8 cellular contexts compared by ENCODE assay signal in genomic region chr19:1027020-1027952, GRCh38. TPM values are rescaled to one million over a fixed set of nuclear protein-coding genes. Genes with fewer than 3 reads are reported as not detected.
DNase-seq lines count a peak whose midpoint lies in the region; ATAC-seq, FAIRE-seq and TF ChIP-seq lines count a peak whose summit lies in the region.

No MANE protein-coding gene starts in this region.

- DNase-seq in Calu3 (peak; percentile 24), left cardiac atrium (no peak), sigmoid colon (no peak), HEK293T (ENCODE audit: extremely low spot score) (no peak), D721Med (ENCODE audit: insufficient read length, low spot score) (no peak)
- DNase-seq in activated naive CD4-positive, alpha-beta T cell treated with anti-CD3 and anti-CD28 coated beads for 36 hours = peak; percentile 47

- H3K27ac ChIP-seq in HUES64 (ENCODE audit: low read depth, low read length) = peak overlapping the region; percentile 91
- peak overlapping the region; percentile 95 to 100 (median 98) for H3K27ac ChIP-seq in sigmoid colon

- no peak for FAIRE-seq in D721Med (lab: Jason Lieb, UNC)

- peak overlapping the region; percentile 81 for H3K4me3 Mint-ChIP-seq in Calu3 (ENCODE audit: low read depth, unreplicated experiment)
- H3K4me3 Mint-ChIP-seq in activated naive CD4-positive, alpha-beta T cell treated with anti-CD3 and anti-CD28 coated beads for 36 hours = peak overlapping the region; percentile 89

- CTCF ChIA-PET in Calu3 (lab: Charles Lee) = interaction anchor here (0.6 to 1.0 kb wide), 2 partner anchors 52 to 77 kb away, joined by 5 to 7 read pairs; partner anchors contain the start of gene GPX4
- CTCF ChIA-PET in activated naive CD4-positive, alpha-beta T cell treated with anti-CD3 and anti-CD28 coated beads for 36 hours (lab: Charles Lee) = interaction anchor here (0.6 to 1.4 kb wide), 3 partner anchors 72 to 957 kb away, joined by 3 to 6 read pairs (median 4); no protein-coding TSS in a partner anchor
- CTCF ChIA-PET in HEK293T (lab: Yijun Ruan, JAX) = no interaction called here

- 2% methylated on average over 35 of the region's 36 CpGs for WGBS in HUES64
- 1 to 2% methylated on average over 36 of the region's 36 CpGs for WGBS in sigmoid colon, 2 donors

- H3K9me3 Mint-ChIP-seq in Calu3 (ENCODE audit: low read depth, unreplicated experiment) = no peaks in the 10 kb centered on the region
- H3K9me3 Mint-ChIP-seq in activated naive CD4-positive, alpha-beta T cell treated with anti-CD3 and anti-CD28 coated beads for 36 hours = no peaks in the 10 kb centered on the region

- TF ChIP-seq EP300 in sigmoid colon (IDR thresholded peaks at IDR 0.05) = no peak

- intact Hi-C loops in Calu3 (cut with micrococcal nuclease; ENCODE audit: unreplicated experiment) (no loop called here), left cardiac atrium (cut with DNase I) (loop anchor here in 1 of 2 donors (5.0 kb wide), 1 partner anchor 75 kb away; the partner anchor contains the start of gene GPX4), sigmoid colon (cut with DNase I) (loop anchor here (5.0 kb wide), 1 partner anchor 70 kb away; the partner anchor contains the start of gene POLR2E)
- intact Hi-C loops in activated naive CD4-positive, alpha-beta T cell treated with anti-CD3 and anti-CD28 coated beads for 36 hours (cut with micrococcal nuclease) = loop anchor here (10.0 kb wide), 1 partner anchor 378 kb away; the partner anchor contains the start of genes DAZAP1 and GAMT

- POLR2A ChIA-PET in HEK293T (lab: Yijun Ruan, JAX) = interaction anchor here (0.7 to 3.7 kb wide), 6 partner anchors 13 to 242 kb away, joined by 3 to 29 read pairs (median 4); partner anchors contain the start of genes ABCA7, CIRBP and WDR18

- H3K4me1 ChIP-seq in HUES64 (ENCODE audit: insufficient read depth, low read length) = no peaks in the 10 kb centered on the region
- peaks cover 0 to 54% (median 36%) of the 10 kb centered on the region in 4 donors for H3K4me1 ChIP-seq in sigmoid colon

- no peaks in the 10 kb centered on the region for H3K4me1 Mint-ChIP-seq in Calu3 (ENCODE audit: low read depth, unreplicated experiment)
- H3K4me1 Mint-ChIP-seq in activated naive CD4-positive, alpha-beta T cell treated with anti-CD3 and anti-CD28 coated beads for 36 hours (ENCODE audit: low read depth) = peaks cover 20% of the 10 kb centered on the region

- peaks cover 38% of the 10 kb centered on the region for H3K36me3 Mint-ChIP-seq in Calu3 (ENCODE audit: insufficient read depth, unreplicated experiment)
- H3K36me3 Mint-ChIP-seq in activated naive CD4-positive, alpha-beta T cell treated with anti-CD3 and anti-CD28 coated beads for 36 hours (ENCODE audit: low read depth) = peaks cover 9% of the 10 kb centered on the region

- peak; percentile 6 to 7 for ATAC-seq in left cardiac atrium
- ATAC-seq in HG03135 (IDR thresholded peaks at IDR 0.05; ENCODE audit: unreplicated experiment) = no peak

- H3K27me3 ChIP-seq in HUES64 (ENCODE audit: insufficient read depth, low read length) = no peaks in the 10 kb centered on the region
- no peaks in the 10 kb centered on the region for H3K27me3 ChIP-seq in sigmoid colon

- H3K4me3 ChIP-seq in HUES64 (ENCODE audit: low read length) = peak overlapping the region; percentile 86
- H3K4me3 ChIP-seq in sigmoid colon = peak overlapping the region; percentile 82 to 100 (median 90)

- no peak for TF ChIP-seq POLR2A in sigmoid colon (IDR thresholded peaks at IDR 0.05)

- H3K27ac Mint-ChIP-seq in Calu3 (ENCODE audit: unreplicated experiment) = peak overlapping the region; percentile 61
- H3K27ac Mint-ChIP-seq in activated naive CD4-positive, alpha-beta T cell treated with anti-CD3 and anti-CD28 coated beads for 36 hours = peak overlapping the region; percentile 87

- H3K27me3 Mint-ChIP-seq in Calu3 (ENCODE audit: unreplicated experiment) = no peaks in the 10 kb centered on the region
- no peaks in the 10 kb centered on the region for H3K27me3 Mint-ChIP-seq in activated naive CD4-positive, alpha-beta T cell treated with anti-CD3 and anti-CD28 coated beads for 36 hours (ENCODE audit: low read depth)

- no peak for TF ChIP-seq CTCF in Calu3 (IDR thresholded peaks at IDR 0.05; ENCODE audit: unreplicated experiment)
- TF ChIP-seq CTCF in sigmoid colon (IDR thresholded peaks at IDR 0.05) = no peak
- TF ChIP-seq CTCF in D721Med (IDR thresholded peaks at IDR 0.05; ENCODE audit: insufficient read depth, missing control alignments) = no peak

- H3K36me3 ChIP-seq in HUES64 (ENCODE audit: insufficient read depth, low read length) (peaks cover 23% of the 10 kb centered on the region), sigmoid colon (peaks cover 5 to 8% (median 7%) of the 10 kb centered on the region in 4 donors)

- no peaks in the 10 kb centered on the region for H3K9me3 ChIP-seq in HUES64 (ENCODE audit: insufficient read depth, low read depth, low read length)
- no peaks in the 10 kb centered on the region for H3K9me3 ChIP-seq in sigmoid colon

- peak overlapping the region; percentile 97 for H3K9ac ChIP-seq in HUES64 (ENCODE audit: low read depth, low read length)

- BruUV-seq in Calu3 (replicated peaks; lab: Mats Ljungman, UMichigan) = no TSS peak

TF ChIP-seq in HEK293T, 16 proteins besides CTCF, POLR2A, EP300 and RAD21:
- no peak for TF ChIP-seq PKNOX1 (IDR thresholded peaks at IDR 0.05)
- no peak for TF ChIP-seq SP1 (IDR thresholded peaks at IDR 0.05)
- TF ChIP-seq BHLHE40 (IDR thresholded peaks at IDR 0.05; ENCODE audit: borderline replicate concordance) = no peak
- TF ChIP-seq FOXA1 (IDR thresholded peaks at IDR 0.05) = no peak
- no peak for TF ChIP-seq NFRKB (IDR thresholded peaks at IDR 0.05)
- TF ChIP-seq ZNF384 (IDR thresholded peaks at IDR 0.05) = no peak
- no peak for TF ChIP-seq CTBP1 (IDR thresholded peaks at IDR 0.05; ENCODE audit: borderline replicate concordance)
- no peak for TF ChIP-seq FOXK2 (IDR thresholded peaks at IDR 0.05)

RNA-seq across cellular contexts. Expression of gene CNN2, which starts 0.9 kb away (rescaled TPM):
- total RNA-seq in Calu3 (2022) (135 and 151 TPM in 2 replicates), left cardiac atrium (10 to 100 TPM; 74.4 to 83.8 TPM), sigmoid colon (10 to 100 TPM; 25.5 to 59.0 (median 36.3) TPM)
- polyA plus RNA-seq in HUES64 (2013, experiment 1 of 2) = 281 TPM
- polyA plus RNA-seq in HUES64 (2013, experiment 2 of 2) = 262 TPM
- total RNA-seq in activated naive CD4-positive, alpha-beta T cell treated with anti-CD3 and anti-CD28 coated beads for 36 hours = 100 to 1,000 TPM; 104 TPM
- 100 to 1,000 TPM in 1 of 3 donors, 10 to 100 TPM in 2; 48.0 to 115 (median 53.9) TPM for polyA plus RNA-seq in sigmoid colon

RNA-seq across cellular contexts. Expression of gene RNU6-2, which starts 6.0 kb away (rescaled TPM):
- total RNA-seq in Calu3 (2022) (not detected in 2 replicates), left cardiac atrium (not detected), sigmoid colon (not detected)
- under 0.01 TPM for polyA plus RNA-seq in HUES64 (2013, experiment 1 of 2)
- under 0.01 TPM for polyA plus RNA-seq in HUES64 (2013, experiment 2 of 2)
- total RNA-seq in activated naive CD4-positive, alpha-beta T cell treated with anti-CD3 and anti-CD28 coated beads for 36 hours = not detected
- polyA plus RNA-seq in sigmoid colon = not detected

RNA-seq across cellular contexts. Expression of gene TMEM259, which starts 6.4 kb away (rescaled TPM):
- total RNA-seq in Calu3 (2022) (129 and 142 TPM in 2 replicates), left cardiac atrium (100 to 1,000 TPM; 110 to 144 TPM), sigmoid colon (100 to 1,000 TPM in 2 of 4 donors, 10 to 100 TPM in 2; 85.6 to 174 (median 126) TPM)
- polyA plus RNA-seq in HUES64 (2013, experiment 1 of 2) = 77.5 TPM
- 85.2 TPM for polyA plus RNA-seq in HUES64 (2013, experiment 2 of 2)
- total RNA-seq in activated naive CD4-positive, alpha-beta T cell treated with anti-CD3 and anti-CD28 coated beads for 36 hours = 100 to 1,000 TPM; 105 to 109 TPM
- polyA plus RNA-seq in sigmoid colon = 100 to 1,000 TPM in 1 of 3 donors, 10 to 100 TPM in 2; 19.2 to 232 (median 25.9) TPM

RNA-seq across cellular contexts. Expression of gene ABCA7, which starts 12.6 kb away (rescaled TPM):
- total RNA-seq in Calu3 (2022) (22.7 and 24.3 TPM in 2 replicates), left cardiac atrium (10 to 100 TPM in 1 of 2 donors, 1 to 10 TPM in 1; 7.7 to 10.0 TPM), sigmoid colon (10 to 100 TPM in 2 of 4 donors, 1 to 10 TPM in 2; 3.8 to 20.5 (median 10.9) TPM)
- polyA plus RNA-seq in HUES64 (2013, experiment 1 of 2) = 5.0 TPM
- polyA plus RNA-seq in HUES64 (2013, experiment 2 of 2) = 7.0 TPM
- total RNA-seq in activated naive CD4-positive, alpha-beta T cell treated with anti-CD3 and anti-CD28 coated beads for 36 hours = 10 to 100 TPM; 24.4 to 30.1 TPM
- 10 to 100 TPM in 1 of 3 donors, 1 to 10 TPM in 2; 1.8 to 25.1 (median 9.9) TPM for polyA plus RNA-seq in sigmoid colon

RNA-seq across cellular contexts. Expression of gene GRIN3B, which starts 27.1 kb away (rescaled TPM):
- total RNA-seq in Calu3 (2022) = not detected in 2 replicates
- not detected for polyA plus RNA-seq in HUES64 (2013, experiment 1 of 2)
- polyA plus RNA-seq in HUES64 (2013, experiment 2 of 2) = 0.19 TPM
- total RNA-seq in activated naive CD4-positive, alpha-beta T cell treated with anti-CD3 and anti-CD28 coated beads for 36 hours = under 1 TPM in 1 of 2 experiments, not detected in 1; 0.10 TPM
- under 1 TPM in 1 of 2 donors, not detected in 1; 0.06 TPM for total RNA-seq in left cardiac atrium
- under 1 TPM in 1 of 4 donors, not detected in 3; 0.14 TPM for total RNA-seq in sigmoid colon
- polyA plus RNA-seq in sigmoid colon = under 1 TPM in 1 of 3 donors, not detected in 2; 0.04 TPM

Comparison
In these comparisons a context has a peak if more than half of its experiments do, and no peak if none do; other contexts are left out.
1. DNase-seq: peak in Calu3 (single experiment) and activated naive CD4-positive, alpha-beta T cell treated with anti-CD3 and anti-CD28 coated beads for 36 hours (single experiment); none in left cardiac atrium (single experiment), sigmoid colon (single experiment), HEK293T (single experiment) and D721Med (single experiment).